ENCODE assay signal across 1 cellular context in the genomic region with DNA sequence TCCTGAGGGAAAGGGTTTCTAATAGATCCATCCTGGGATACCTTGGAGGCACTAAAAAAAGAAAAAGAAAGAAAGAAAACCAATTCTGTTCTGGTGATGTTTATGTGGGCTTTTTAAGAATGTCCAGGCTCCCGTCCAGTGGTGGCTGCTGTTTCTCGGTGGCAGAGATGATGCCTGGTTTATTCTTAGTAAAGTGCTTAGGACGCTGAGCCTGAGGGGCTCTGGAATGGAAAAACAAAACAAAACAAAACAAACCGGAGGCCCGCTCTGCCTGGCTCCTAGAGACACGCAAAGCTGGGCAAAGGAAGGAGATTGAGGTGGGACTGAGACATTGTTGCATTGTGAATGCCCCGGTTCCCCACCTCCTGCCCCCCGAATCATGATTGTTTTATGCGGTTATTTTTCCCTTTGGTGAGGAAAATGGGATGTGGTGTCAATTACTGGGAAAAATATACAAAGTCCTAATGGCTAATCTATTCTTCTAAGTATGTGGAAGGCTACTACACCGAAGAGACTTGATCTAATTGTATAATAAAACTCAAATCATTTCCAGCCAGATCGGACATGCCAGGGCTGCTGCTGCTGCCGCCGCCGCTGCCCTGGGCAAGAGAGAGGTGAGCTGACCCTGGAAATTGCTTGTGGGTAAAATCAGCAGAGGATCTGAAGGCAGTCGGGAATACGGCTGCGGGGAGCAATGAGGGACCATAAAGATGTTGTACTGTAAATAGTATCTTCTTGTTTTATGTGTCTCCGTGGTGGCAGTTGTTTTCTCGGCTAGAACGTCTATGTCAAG.
TF ChIP-seq lines count a peak whose summit lies in the region.

No MANE protein-coding gene starts in this region.

TF ChIP-seq in IMR-90, 13 proteins besides CTCF, POLR2A, EP300 and RAD21 (continued from another document):
- TF ChIP-seq MXI1 (IDR thresholded peaks at IDR 0.05; ENCODE audit: borderline replicate concordance, low read depth, low read length) (no peak), NFE2L2 (IDR thresholded peaks at IDR 0.05; ENCODE audit: low read depth, low read length) (no peak), FOS (IDR thresholded peaks at IDR 0.05; ENCODE audit: low read depth, low read length) (no peak), CEBPB (IDR thresholded peaks at IDR 0.05; ENCODE audit: low read depth, low read length) (no peak), RFX5 (IDR thresholded peaks at IDR 0.05; ENCODE audit: low read depth, low read length) (no peak), USF2 (IDR thresholded peaks at IDR 0.05; ENCODE audit: low read depth, low read length) (no peak), MAFK (IDR thresholded peaks at IDR 0.05; ENCODE audit: low read depth, low read length) (no peak), MAZ (IDR thresholded peaks at IDR 0.05; ENCODE audit: borderline replicate concordance, low read depth, low read length) (no peak), RCOR1 (IDR thresholded peaks at IDR 0.05; ENCODE audit: insufficient replicate concordance, low read length) (no peak)
- TF ChIP-seq, protein P1, sequence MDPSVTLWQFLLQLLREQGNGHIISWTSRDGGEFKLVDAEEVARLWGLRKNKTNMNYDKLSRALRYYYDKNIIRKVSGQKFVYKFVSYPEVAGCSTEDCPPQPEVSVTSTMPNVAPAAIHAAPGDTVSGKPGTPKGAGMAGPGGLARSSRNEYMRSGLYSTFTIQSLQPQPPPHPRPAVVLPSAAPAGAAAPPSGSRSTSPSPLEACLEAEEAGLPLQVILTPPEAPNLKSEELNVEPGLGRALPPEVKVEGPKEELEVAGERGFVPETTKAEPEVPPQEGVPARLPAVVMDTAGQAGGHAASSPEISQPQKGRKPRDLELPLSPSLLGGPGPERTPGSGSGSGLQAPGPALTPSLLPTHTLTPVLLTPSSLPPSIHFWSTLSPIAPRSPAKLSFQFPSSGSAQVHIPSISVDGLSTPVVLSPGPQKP (IDR thresholded peaks at IDR 0.05; ENCODE audit: borderline replicate concordance, low read depth, low read length), result no peak
TF ChIP-seq in IMR-90: peak in this region for 0.
